Comparison of ENCODE assay signal across 30 cellular contexts in genomic region chr12:89513544-89513943, GRCh38.
"Had no signal": no experiment of that assay in that cellular context is flagged by ENCODE, and none has a peak within 500 bp of the region (broad histone marks: within the 10 kb centered on the region; RNA-seq: fewer than 3 reads in every experiment).

No MANE protein-coding gene starts in this region.

- DNase-seq: activated CD4-positive, alpha-beta T cell treated with anti-CD3 and anti-CD28 coated beads for 36 hours; activated CD4-positive, alpha-beta T cell treated with anti-CD3 and anti-CD28 coated beads, Interleukin-2, amount 10 ng/mL, durations not matched to agents 7 days and 5 days; activated CD4-positive, alpha-beta T cell treated with anti-CD3 and anti-CD28 coated beads, Interleukin-2, amount 50 U/mL, for 48 hours; activated CD8-positive, alpha-beta memory T cell treated with anti-CD3 and anti-CD28 coated beads, Interleukin-2, amount 50 U/mL, for 48 hours; activated effector memory CD4-positive, alpha-beta T cell treated with Interleukin-2 at 50 U/mL for 16 hours; activated naive CD4-positive, alpha-beta T cell treated with anti-CD3 and anti-CD28 coated beads, Interleukin-2, amount 10 ng/mL, durations not matched to agents 7 days and 5 days; activated naive CD8-positive, alpha-beta T cell treated with anti-CD3 and anti-CD28 coated beads, Interleukin-2, amount 50 U/mL, for 24 hours; activated T-cell treated with anti-CD3 and anti-CD28 coated beads, Interleukin-2, amount 50 U/mL, for 48 hours; anterior cingulate cortex; caudate nucleus; cerebellar nuclear complex; NCI-H1105; NCI-H1417 treated with DMSO at 0.1 percent for 48 hours; NCI-H187 treated with DMSO at 0.1 percent for 48 hours; NCI-H2081; NCI-H345; NCI-H510A; NCI-H526; NCI-H748 treated with DMSO at 0.1 percent for 48 hours; OCI-M1; SHP77; SJCRH30; T1000 had no signal

- FAIRE-seq: bronchial epithelial cell, TTC549 had no signal

- H3K36me3 Mint-ChIP-seq: activated naive CD8-positive, alpha-beta T cell; brain had no signal

- H3K27ac ChIP-seq: SJCRH30, SK-N-MC had no signal

- H3K27ac Mint-ChIP-seq: activated CD4-positive, alpha-beta T cell treated with anti-CD3 and anti-CD28 coated beads for 36 hours; activated CD4-positive, alpha-beta T cell treated with anti-CD3 and anti-CD28 coated beads, Interleukin-2, amount 10 ng/mL, durations not matched to agents 7 days and 5 days; activated naive CD4-positive, alpha-beta T cell treated with anti-CD3 and anti-CD28 coated beads, Interleukin-2, amount 10 ng/mL, durations not matched to agents 7 days and 5 days; activated naive CD8-positive, alpha-beta T cell; activated naive CD8-positive, alpha-beta T cell treated with anti-CD3 and anti-CD28 coated beads, Interleukin-2, amount 50 U/mL, for 24 hours; brain had no signal

- H3K27me3 Mint-ChIP-seq: activated CD4-positive, alpha-beta T cell treated with anti-CD3 and anti-CD28 coated beads for 36 hours; activated CD4-positive, alpha-beta T cell treated with anti-CD3 and anti-CD28 coated beads, Interleukin-2, amount 10 ng/mL, durations not matched to agents 7 days and 5 days; activated naive CD4-positive, alpha-beta T cell treated with anti-CD3 and anti-CD28 coated beads, Interleukin-2, amount 10 ng/mL, durations not matched to agents 7 days and 5 days; activated naive CD8-positive, alpha-beta T cell; activated naive CD8-positive, alpha-beta T cell treated with anti-CD3 and anti-CD28 coated beads, Interleukin-2, amount 50 U/mL, for 24 hours; brain had no signal

- H3K36me3 ChIP-seq: SJCRH30 had no signal

- ATAC-seq: activated CD4-positive, alpha-beta T cell treated with anti-CD3 and anti-CD28 coated beads for 36 hours; activated CD4-positive, CD25-positive, alpha-beta regulatory T cell treated with anti-CD3 and anti-CD28 coated beads, Interleukin-2, amount 50 U/mL, for 24 hours; activated naive CD8-positive, alpha-beta T cell treated with anti-CD3 and anti-CD28 coated beads, Interleukin-2, amount 50 U/mL, for 24 hours; Panc1 had no signal

- H3K4me1 ChIP-seq: SJCRH30 had no signal

- H3K4me3 Mint-ChIP-seq: activated CD4-positive, alpha-beta T cell treated with anti-CD3 and anti-CD28 coated beads for 36 hours; activated CD4-positive, alpha-beta T cell treated with anti-CD3 and anti-CD28 coated beads, Interleukin-2, amount 10 ng/mL, durations not matched to agents 7 days and 5 days; activated naive CD4-positive, alpha-beta T cell treated with anti-CD3 and anti-CD28 coated beads, Interleukin-2, amount 10 ng/mL, durations not matched to agents 7 days and 5 days; activated naive CD8-positive, alpha-beta T cell; activated naive CD8-positive, alpha-beta T cell treated with anti-CD3 and anti-CD28 coated beads, Interleukin-2, amount 50 U/mL, for 24 hours; brain had no signal

- H3K4me3 ChIP-seq: SJCRH30, SK-N-MC had no signal

- H3K27me3 ChIP-seq: SJCRH30 had no signal

- H3K9me3 ChIP-seq: SJCRH30 had no signal

- H3K9me3 Mint-ChIP-seq: activated CD4-positive, alpha-beta T cell treated with anti-CD3 and anti-CD28 coated beads, Interleukin-2, amount 10 ng/mL, durations not matched to agents 7 days and 5 days; activated naive CD4-positive, alpha-beta T cell treated with anti-CD3 and anti-CD28 coated beads, Interleukin-2, amount 10 ng/mL, durations not matched to agents 7 days and 5 days; activated naive CD8-positive, alpha-beta T cell treated with anti-CD3 and anti-CD28 coated beads, Interleukin-2, amount 50 U/mL, for 24 hours; brain had no signal
